In the genomic region with DNA sequence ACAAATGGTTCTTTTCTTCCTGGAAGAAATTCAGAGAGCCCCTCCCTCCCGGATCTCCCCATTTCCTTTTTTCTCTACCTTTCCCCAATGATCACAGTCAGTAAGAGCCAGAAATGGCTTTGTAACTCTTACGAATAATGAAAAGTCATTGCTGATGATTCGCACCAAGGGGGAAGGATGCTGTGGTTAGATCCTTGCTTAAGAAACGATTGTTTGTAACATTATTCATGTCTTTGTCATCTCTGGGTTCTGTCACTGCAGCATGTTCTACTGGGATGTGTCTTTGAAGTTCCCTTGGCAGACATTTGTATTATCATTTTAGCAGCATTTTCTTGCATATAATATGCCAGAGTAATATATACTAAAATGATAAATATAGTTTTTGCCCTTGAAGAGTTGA, we compare ENCODE assay signal across 17 cellular contexts.
A peak's percentile ranks its signal among the peaks of the same experiment; 100 is the strongest.
DNase-seq lines count a peak whose midpoint lies in the region; ATAC-seq and TF ChIP-seq lines count a peak whose summit lies in the region.
"Had no signal": no experiment of that assay in that cellular context is flagged by ENCODE, and none has a peak within 500 bp of the region (broad histone marks: within the 10 kb centered on the region; RNA-seq: fewer than 3 reads in every experiment).

No MANE protein-coding gene starts in this region.

- peak overlapping the region; percentile 39 for H3K27ac ChIP-seq in neutrophil
- H3K27ac ChIP-seq: pancreas, stomach had no signal

- no peaks in the 10 kb centered on the region for H3K36me3 ChIP-seq in neutrophil
- H3K36me3 ChIP-seq: pancreas, stomach had no signal

- H3K4me3 ChIP-seq in epithelial cell of proximal tubule (ENCODE audit: low read depth, low read length) (no peak overlapping the region), neutrophil (ENCODE audit: low read depth in 1 of 2, low read length in 1 of 2) (no peak overlapping the region)
- H3K4me3 ChIP-seq: pancreas, stomach had no signal

- H3K27me3 ChIP-seq in neutrophil: no peaks in the 10 kb centered on the region
- H3K27me3 ChIP-seq: pancreas, stomach had no signal

- no peaks in the 10 kb centered on the region for H3K9me3 ChIP-seq in neutrophil
- H3K9me3 ChIP-seq: pancreas, stomach had no signal

- in situ Hi-C loops in GM13976 (cut with MboI; ENCODE audit: low sequenced_read_pairs, unreplicated experiment): no loop called here

- DNase-seq in ELR (ENCODE audit: low read depth): peak; percentile 46
- peak; percentile 59 to 95 for DNase-seq in NOMO-1 (lab: John Stamatoyannopoulos, UW; ENCODE audit: unreplicated experiment in 2 of 2)
- DNase-seq in epithelial cell of proximal tubule (ENCODE audit: low read depth): peak; percentile 6
- DNase-seq in hypothalamus (lab: John Stamatoyannopoulos, UW): no peak
- DNase-seq in D341Med (ENCODE audit: low spot score): no peak
- DNase-seq in GM13976 (ENCODE audit: low spot score): no peak
- DNase-seq: activated CD4-positive, alpha-beta T cell treated with anti-CD3 and anti-CD28 coated beads for 36 hours; activated naive CD4-positive, alpha-beta T cell treated with anti-CD3 and anti-CD28 coated beads, Interleukin-2, amount 50 U/mL, for 16 hours; caudate nucleus; CD4-positive, alpha-beta T cell; head of caudate nucleus; NCI-H2171; pancreas; stimulated activated CD4-positive, alpha-beta T cell treated with anti-CD3 and anti-CD28 coated beads, Interleukin-12 subunit alpha, Interleukin-12 subunit beta, amount 100 ng/mL, for 4 hours; stomach had no signal

- H3K4me1 ChIP-seq in neutrophil (ENCODE audit: control insufficient read depth in 1 of 2, insufficient read depth in 1 of 2, low read depth in 1 of 2, low read length in 1 of 2): peaks cover 0 to 4% of the 10 kb centered on the region in 2 experiments
- H3K4me1 ChIP-seq: pancreas, stomach had no signal

- TF ChIP-seq CTCF in epithelial cell of proximal tubule (conservative IDR thresholded peaks at IDR 0.05; ENCODE audit: low read depth, low read length) (no peak), neutrophil (IDR thresholded peaks at IDR 0.05) (no peak), GM13976 (IDR thresholded peaks at IDR 0.05; ENCODE audit: borderline replicate concordance, control extremely low read depth, extremely low read depth, insufficient read depth, missing control alignments) (no peak)

- ATAC-seq in GM18858 (IDR thresholded peaks at IDR 0.05; ENCODE audit: unreplicated experiment): no peak
- ATAC-seq: activated CD4-positive, alpha-beta T cell treated with anti-CD3 and anti-CD28 coated beads for 36 hours; pancreas had no signal

Comparison
In these comparisons a context has a peak if more than half of its experiments do, and no peak if none do; other contexts are left out.
1. DNase-seq: peak in ELR (single experiment), NOMO-1 (2 of 2) and epithelial cell of proximal tubule (single experiment); none in hypothalamus (0 of 51), D341Med (single experiment) and GM13976 (single experiment).